ENCODE assay signal across 16 cellular contexts in genomic region chr13:43611631-43612416, GRCh38.
DNase-seq lines count a peak whose midpoint lies in the region; ATAC-seq lines count a peak whose summit lies in the region.
"Had no signal": no experiment of that assay in that cellular context is flagged by ENCODE, and none has a peak within 500 bp of the region (broad histone marks: within the 10 kb centered on the region; RNA-seq: fewer than 3 reads in every experiment).

No MANE protein-coding gene starts in this region.

- no peak overlapping the region for H3K4me3 ChIP-seq in MG63

- H3K27me3 ChIP-seq in MG63, result no peaks in the 10 kb centered on the region

- H3K36me3 ChIP-seq in MG63, result no peaks in the 10 kb centered on the region

- no peaks in the 10 kb centered on the region for H3K9me3 ChIP-seq in MG63

- DNase-seq in NCI-H1105 treated with DMSO at 0.1 percent for 48 hours (lab: John Stamatoyannopoulos, UW) (peak; percentile 32), NCI-H1105 (lab: John Stamatoyannopoulos, UW) (no peak), NCI-H2227 treated with DMSO at 0.1 percent for 48 hours (lab: John Stamatoyannopoulos, UW) (peak; percentile 3), left kidney (ENCODE audit: low read depth, low spot score) (peak; percentile 31), renal cortical epithelial cell (ENCODE audit: low read depth) (peak; percentile 0), MG63 (no peak)
- no peak for DNase-seq in activated CD8-positive, alpha-beta memory T cell treated with anti-CD3 and anti-CD28 coated beads, Interleukin-2, amount 50 U/mL, for 48 hours
- DNase-seq: 8988T, KBM-7, NCI-H1417, NCI-H187, NCI-H2107, NCI-H226 had no signal

- no peak for ATAC-seq in HG02763 (IDR thresholded peaks at IDR 0.05; ENCODE audit: unreplicated experiment)
- ATAC-seq: HepG2, Panc1 had no signal

Comparison
In these comparisons a context has a peak if more than half of its experiments do, and no peak if none do; other contexts are left out.
1. DNase-seq: peak in NCI-H1105 treated with DMSO at 0.1 percent for 48 hours (single experiment), NCI-H2227 treated with DMSO at 0.1 percent for 48 hours (single experiment), left kidney (single experiment) and renal cortical epithelial cell (single experiment); none in NCI-H1105 (single experiment), activated CD8-positive, alpha-beta memory T cell treated with anti-CD3 and anti-CD28 coated beads, Interleukin-2, amount 50 U/mL, for 48 hours (single experiment) and MG63 (single experiment).